Comparison of ENCODE assay signal across 9 cellular contexts in genomic region chr3:195151866-195152526, GRCh38.
DNase-seq lines count a peak whose midpoint lies in the region; ATAC-seq and TF ChIP-seq lines count a peak whose summit lies in the region.
"Had no signal": no experiment of that assay in that cellular context is flagged by ENCODE, and none has a peak within 500 bp of the region (broad histone marks: within the 10 kb centered on the region; RNA-seq: fewer than 3 reads in every experiment).

No MANE protein-coding gene starts in this region.

- H3K4me1 Mint-ChIP-seq in naive thymus-derived CD8-positive, alpha-beta T cell = peaks cover 29 to 74% (median 50%) of the 10 kb centered on the region in 4 donors

- H3K9me3 ChIP-seq in DOHH2 (ENCODE audit: control insufficient read depth, insufficient read depth, low read length) (no peaks in the 10 kb centered on the region), RWPE2 (ENCODE audit: severe bottlenecking) (no peaks in the 10 kb centered on the region)

- TF ChIP-seq CTCF in DOHH2 (IDR thresholded peaks at IDR 0.05; ENCODE audit: low read depth, low read length, poor library complexity, severe bottlenecking) (no peak), RWPE2 (IDR thresholded peaks at IDR 0.05; ENCODE audit: poor library complexity, severe bottlenecking) (no peak)

- no peaks in the 10 kb centered on the region for H4K20me1 ChIP-seq in DOHH2 (ENCODE audit: control insufficient read depth, insufficient read depth, low read depth, low read length)

- peaks cover 44% of the 10 kb centered on the region for H3F3A ChIP-seq in DOHH2 (ENCODE audit: control insufficient read depth, insufficient read depth)

- H3K36me3 ChIP-seq in DOHH2 (ENCODE audit: control insufficient read depth, low read length) (peaks cover 17% of the 10 kb centered on the region), RWPE2 (ENCODE audit: low read depth) (no peaks in the 10 kb centered on the region), rectal smooth muscle tissue (ENCODE audit: control insufficient read depth, insufficient read depth, low read length) (no peaks in the 10 kb centered on the region)

- H3K27me3 Mint-ChIP-seq in naive thymus-derived CD8-positive, alpha-beta T cell = peaks cover 0 to 5% (median 0%) of the 10 kb centered on the region in 5 donors

- H3K27ac Mint-ChIP-seq in naive thymus-derived CD8-positive, alpha-beta T cell = peak overlapping the region in 1 of 10 donors; percentile 47

- H3K27ac ChIP-seq in DOHH2 (ENCODE audit: low read depth, low read length) = 0 out of 2 replicates have a peak overlapping the region, but pooled peaks have one; percentile 98
- peak overlapping the region; percentile 42 for H3K27ac ChIP-seq in RWPE2 (ENCODE audit: poor library complexity, severe bottlenecking)
- peak overlapping the region; percentile 96 for H3K27ac ChIP-seq in rectal smooth muscle tissue (ENCODE audit: low read depth, low read length)

- H3K9me3 Mint-ChIP-seq in naive thymus-derived CD8-positive, alpha-beta T cell = no peaks in the 10 kb centered on the region

- no peak overlapping the region for H3K4me2 ChIP-seq in DOHH2 (ENCODE audit: low read length)

- ATAC-seq in RWPE2 (ENCODE audit: low read depth) (peak; percentile 72), GM21360 (IDR thresholded peaks at IDR 0.05; ENCODE audit: unreplicated experiment) (no peak)
- ATAC-seq in naive thymus-derived CD8-positive, alpha-beta T cell = no peak

- H3K27me3 ChIP-seq in DOHH2 (ENCODE audit: control insufficient read depth, low read length) = no peaks in the 10 kb centered on the region
- H3K27me3 ChIP-seq in RWPE2 (ENCODE audit: insufficient read depth, poor library complexity, severe bottlenecking) = no peaks in the 10 kb centered on the region
- no peaks in the 10 kb centered on the region for H3K27me3 ChIP-seq in rectal smooth muscle tissue (ENCODE audit: control insufficient read depth, insufficient read depth, low read length)

- no peaks in the 10 kb centered on the region for H3K9me2 ChIP-seq in DOHH2 (replicated peaks; ENCODE audit: control insufficient read depth, low read length)

- H3K4me3 Mint-ChIP-seq in naive thymus-derived CD8-positive, alpha-beta T cell = peak overlapping the region in 1 of 10 donors; percentile 36

- POLR2A ChIA-PET in naive thymus-derived CD8-positive, alpha-beta T cell (lab: Charles Lee) = no interaction called here

- intact Hi-C loops in posterior cingulate gyrus (cut with DNase I) = loop anchor here (5.0 kb wide), 1 partner anchor 105 kb away; no protein-coding TSS in a partner anchor

- H3K4me1 ChIP-seq in DOHH2 (ENCODE audit: control insufficient read depth, low read length) (peaks cover 96% of the 10 kb centered on the region), RWPE2 (ENCODE audit: insufficient read depth, poor library complexity, severe bottlenecking) (peaks cover 30% of the 10 kb centered on the region), rectal smooth muscle tissue (ENCODE audit: control insufficient read depth, insufficient read depth, low read length) (peaks cover 45% of the 10 kb centered on the region)

- H3K4me3 ChIP-seq in DOHH2 (ENCODE audit: low read length) = no peak overlapping the region
- no peak overlapping the region for H3K4me3 ChIP-seq in RWPE2 (ENCODE audit: severe bottlenecking)
- H3K4me3 ChIP-seq in rectal smooth muscle tissue (ENCODE audit: low read length) = no peak overlapping the region

- peaks cover 0 to 12% (median 8%) of the 10 kb centered on the region in 3 donors for H3K36me3 Mint-ChIP-seq in naive thymus-derived CD8-positive, alpha-beta T cell

- DNase-seq in RWPE2 (ENCODE audit: low spot score) = no peak
- DNase-seq in fibroblast of peridontal ligament (ENCODE audit: extremely low read depth) = peak; percentile 59
- DNase-seq in medulla oblongata (ENCODE audit: extremely low spot score) = no peak
- DNase-seq in naive thymus-derived CD8-positive, alpha-beta T cell = no peak
- DNase-seq in posterior cingulate gyrus = no peak
- DNase-seq: activated CD8-positive, alpha-beta memory T cell treated with anti-CD3 and anti-CD28 coated beads for 24 hours had no signal

- H3K9ac ChIP-seq in rectal smooth muscle tissue (ENCODE audit: low read length) = no peak overlapping the region

- H3K79me2 ChIP-seq in DOHH2 (ENCODE audit: control insufficient read depth, low read length) = peaks cover 29% of the 10 kb centered on the region

Comparison
In these comparisons a context has a peak if more than half of its experiments do, and no peak if none do; other contexts are left out.
1. H3K27ac ChIP-seq: peak in every context shown above with its lines; median percentile 98 in DOHH2; 96 in rectal smooth muscle tissue; 42 in RWPE2.